Comparison of ENCODE assay signal across 9 cellular contexts in the genomic region with DNA sequence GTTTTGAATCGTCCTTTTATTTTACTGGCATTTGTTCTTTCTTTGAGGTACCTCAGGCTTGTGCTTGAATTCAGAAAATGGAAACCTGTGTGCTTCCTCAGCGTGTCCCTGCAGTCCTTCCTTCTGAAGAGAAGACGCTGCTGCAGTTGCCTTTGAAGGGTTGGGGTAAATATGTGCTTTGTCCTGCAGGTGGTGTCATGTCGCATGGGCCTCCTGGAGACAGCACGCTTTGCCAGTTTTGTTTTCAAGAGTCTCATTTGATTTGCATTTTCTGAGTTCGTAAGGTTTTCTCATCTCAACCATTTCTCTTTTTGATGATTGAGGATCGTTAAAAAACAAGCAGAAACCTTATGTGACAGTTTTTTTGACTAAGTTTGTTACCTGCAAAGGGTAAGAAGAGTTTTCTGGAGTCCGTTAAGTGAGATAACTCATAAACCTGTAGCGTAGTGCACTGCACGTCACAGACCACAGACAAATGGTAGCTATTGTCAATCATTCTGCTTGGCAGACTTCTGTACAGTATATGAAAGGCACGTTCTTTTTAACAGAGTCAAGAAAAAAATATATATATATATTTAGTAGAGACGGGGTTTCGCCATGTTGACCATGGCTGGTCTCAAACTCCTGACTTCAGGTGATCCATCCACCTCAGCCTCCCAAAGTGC. TPM values are rescaled to one million over a fixed set of nuclear protein-coding genes. Genes with fewer than 3 reads are reported as not detected.
A peak's percentile ranks its signal among the peaks of the same experiment; 100 is the strongest.
DNase-seq lines count a peak whose midpoint lies in the region; ATAC-seq, FAIRE-seq and TF ChIP-seq lines count a peak whose summit lies in the region.
"Had no signal": no experiment of that assay in that cellular context is flagged by ENCODE, and none has a peak within 500 bp of the region (broad histone marks: within the 10 kb centered on the region; RNA-seq: fewer than 3 reads in every experiment).

No MANE protein-coding gene starts in this region.

- peak; percentile 17 for DNase-seq in GM03348 (ENCODE audit: low spot score)
- peak; percentile 21 for DNase-seq in H54 (ENCODE audit: insufficient read length, low spot score)
- DNase-seq in SK-N-SH, result no peak
- no peak for DNase-seq in left lobe of liver (ENCODE audit: low spot score)
- no peak for DNase-seq in NCI-H2029 treated with DMSO at 0.1 percent for 48 hours (lab: John Stamatoyannopoulos, UW)
- DNase-seq in neuronal stem cell (ENCODE audit: low spot score), result no peak
- no peak for DNase-seq in foreskin melanocyte

- H2BK5ac ChIP-seq in neuronal stem cell (ENCODE audit: low read length), result no peak overlapping the region

- H3K36me3 ChIP-seq in SK-N-SH (replicated peaks in 1 of 2; ENCODE audit: control insufficient read depth in 1 of 2, insufficient read depth in 2 of 2, low read length in 1 of 2) (peaks cover 6 to 10% of the 10 kb centered on the region in 2 experiments), neuronal stem cell (replicated peaks in 1 of 2; ENCODE audit: control insufficient read depth in 2 of 2, insufficient read depth in 2 of 2, low read length in 2 of 2) (peaks cover 0 to 27% of the 10 kb centered on the region in 2 donors)

- no peaks in the 10 kb centered on the region for H3K9me2 ChIP-seq in SK-N-SH

- CTCF ChIA-PET in SK-N-SH (lab: Yijun Ruan, JAX), result interaction anchor here (1.6 to 2.9 kb wide), 3 partner anchors 39 to 459 kb away, joined by 3 to 13 read pairs (median 5); no protein-coding TSS in a partner anchor

- no peak overlapping the region for H2AK5ac ChIP-seq in neuronal stem cell (ENCODE audit: low read depth, low read length)

- H3K27me3 ChIP-seq in SK-N-SH (ENCODE audit: insufficient read depth) (no peaks in the 10 kb centered on the region), neuronal stem cell (ENCODE audit: control insufficient read depth in 3 of 3, insufficient read depth in 3 of 3, low read depth in 1 of 3, low read length in 3 of 3) (no peaks in the 10 kb centered on the region)

- H3F3A ChIP-seq in SK-N-SH (replicated peaks; ENCODE audit: insufficient read depth), result peaks cover 5% of the 10 kb centered on the region

- no peaks in the 10 kb centered on the region for H3K79me2 ChIP-seq in SK-N-SH (ENCODE audit: insufficient read depth)

- peak; percentile 42 for TF ChIP-seq CTCF in SK-N-SH (IDR thresholded peaks at IDR 0.05)

- H3K23ac ChIP-seq in neuronal stem cell (ENCODE audit: low read depth, low read length, poor library complexity), result no peak overlapping the region

- H3K4me3 ChIP-seq in SK-N-SH (ENCODE audit: low read depth in 2 of 2, low read length in 1 of 2) (no peak overlapping the region), neuronal stem cell (ENCODE audit: low read length in 2 of 2) (no peak overlapping the region)
- H3K4me3 ChIP-seq: skin epidermis had no signal

- no peak overlapping the region for H2BK120ac ChIP-seq in neuronal stem cell (ENCODE audit: low read depth, low read length)

- H3K4me2 ChIP-seq in SK-N-SH (no peak overlapping the region), neuronal stem cell (ENCODE audit: insufficient read depth, low read length, poor library complexity, severe bottlenecking) (no peak overlapping the region)

- H4K20me1 ChIP-seq in SK-N-SH (ENCODE audit: insufficient read depth), result no peaks in the 10 kb centered on the region

- ATAC-seq in left lobe of liver, result peak; percentile 41
- no peak for ATAC-seq in HG02885 (IDR thresholded peaks at IDR 0.05; ENCODE audit: poor library complexity, unreplicated experiment)

- H3K9me3 ChIP-seq in SK-N-SH (no peaks in the 10 kb centered on the region), neuronal stem cell (replicated peaks in 1 of 2; ENCODE audit: control insufficient read depth in 2 of 2, insufficient read depth in 1 of 2, low read depth in 1 of 2, low read length in 2 of 2) (no peaks in the 10 kb centered on the region)

- H3K4me1 ChIP-seq in SK-N-SH (ENCODE audit: control insufficient read depth in 1 of 2, insufficient read depth in 2 of 2, low read depth in 1 of 2, low read length in 1 of 2), result no peaks in the 10 kb centered on the region
- no peaks in the 10 kb centered on the region for H3K4me1 ChIP-seq in neuronal stem cell (ENCODE audit: control insufficient read depth in 2 of 2, insufficient read depth in 1 of 2, low read depth in 1 of 2, low read length in 2 of 2)

- no peak for FAIRE-seq in H54 (lab: Jason Lieb, UNC)

- no peak overlapping the region for H3K9ac ChIP-seq in SK-N-SH
- no peak overlapping the region for H3K9ac ChIP-seq in neuronal stem cell (ENCODE audit: low read depth, low read length, poor library complexity)

- no peak overlapping the region for H3K4ac ChIP-seq in neuronal stem cell (ENCODE audit: low read length)

- H3K27ac ChIP-seq in SK-N-SH (ENCODE audit: low read depth in 2 of 2, low read length in 1 of 2), result no peak overlapping the region
- H3K27ac ChIP-seq in neuronal stem cell (replicated peaks; ENCODE audit: low read length), result no peak overlapping the region
- H3K27ac ChIP-seq: skin epidermis had no signal

- 97% methylated on average over 13 of the region's 13 CpGs for WGBS in SK-N-SH (ENCODE audit: low lambda C conversion rate)
- WGBS in neuronal stem cell (ENCODE audit: extremely low coverage in 2 of 2, insufficient read length in 2 of 2, insufficient replicate concordance in 1 of 2), 2 donors, result no CpG with 5 or more reads among the region's 13 CpGs

- no peak for TF ChIP-seq POLR2A in H54 (IDR thresholded peaks at IDR 0.05; ENCODE audit: low read depth, low read length)

- H2BK12ac ChIP-seq in neuronal stem cell (ENCODE audit: low read length), result no peak overlapping the region

- H2AFZ ChIP-seq in SK-N-SH (ENCODE audit: low read depth) (no peak overlapping the region), neuronal stem cell (ENCODE audit: low read length) (no peak overlapping the region)

- POLR2A ChIA-PET in SK-N-SH (lab: Yijun Ruan, JAX), result no interaction called here

- H4K8ac ChIP-seq in neuronal stem cell (ENCODE audit: low read depth, low read length), result no peak overlapping the region

- no peak overlapping the region for H2BK15ac ChIP-seq in neuronal stem cell (ENCODE audit: low read length)

- no peak overlapping the region for H4K91ac ChIP-seq in neuronal stem cell (ENCODE audit: low read depth, low read length, poor library complexity)

- no peaks in the 10 kb centered on the region for H3K79me1 ChIP-seq in neuronal stem cell (ENCODE audit: low read depth, low read length)

- TF ChIP-seq EP300 in SK-N-SH (IDR thresholded peaks at IDR 0.05; ENCODE audit: borderline replicate concordance in 1 of 2, low read depth in 1 of 2, low read length in 1 of 2), result no peak

- no peak overlapping the region for H3K14ac ChIP-seq in neuronal stem cell (ENCODE audit: low read length)

- no peak overlapping the region for H3K18ac ChIP-seq in neuronal stem cell (ENCODE audit: low read length)

- peak; percentile 31 for TF ChIP-seq RAD21 in SK-N-SH (IDR thresholded peaks at IDR 0.05; ENCODE audit: low read length)

TF ChIP-seq in SK-N-SH, 30 proteins besides CTCF, POLR2A, EP300 and RAD21:
- no peak for TF ChIP-seq TAF1 (IDR thresholded peaks at IDR 0.05; ENCODE audit: borderline replicate concordance, low read depth, low read length)
- TF ChIP-seq, protein P1, sequence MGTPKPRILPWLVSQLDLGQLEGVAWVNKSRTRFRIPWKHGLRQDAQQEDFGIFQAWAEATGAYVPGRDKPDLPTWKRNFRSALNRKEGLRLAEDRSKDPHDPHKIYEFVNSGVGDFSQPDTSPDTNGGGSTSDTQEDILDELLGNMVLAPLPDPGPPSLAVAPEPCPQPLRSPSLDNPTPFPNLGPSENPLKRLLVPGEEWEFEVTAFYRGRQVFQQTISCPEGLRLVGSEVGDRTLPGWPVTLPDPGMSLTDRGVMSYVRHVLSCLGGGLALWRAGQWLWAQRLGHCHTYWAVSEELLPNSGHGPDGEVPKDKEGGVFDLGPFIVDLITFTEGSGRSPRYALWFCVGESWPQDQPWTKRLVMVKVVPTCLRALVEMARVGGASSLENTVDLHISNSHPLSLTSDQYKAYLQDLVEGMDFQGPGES (IDR thresholded peaks at IDR 0.05; ENCODE audit: low read depth, low read length), result no peak
- TF ChIP-seq, protein P2, sequence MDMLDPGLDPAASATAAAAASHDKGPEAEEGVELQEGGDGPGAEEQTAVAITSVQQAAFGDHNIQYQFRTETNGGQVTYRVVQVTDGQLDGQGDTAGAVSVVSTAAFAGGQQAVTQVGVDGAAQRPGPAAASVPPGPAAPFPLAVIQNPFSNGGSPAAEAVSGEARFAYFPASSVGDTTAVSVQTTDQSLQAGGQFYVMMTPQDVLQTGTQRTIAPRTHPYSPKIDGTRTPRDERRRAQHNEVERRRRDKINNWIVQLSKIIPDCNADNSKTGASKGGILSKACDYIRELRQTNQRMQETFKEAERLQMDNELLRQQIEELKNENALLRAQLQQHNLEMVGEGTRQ (IDR thresholded peaks at IDR 0.05; ENCODE audit: borderline replicate concordance, low read depth, low read length), result no peak
- no peak for TF ChIP-seq TEAD4 (IDR thresholded peaks at IDR 0.05; ENCODE audit: borderline replicate concordance, insufficient read depth)
- no peak for TF ChIP-seq FOSL2 (IDR thresholded peaks at IDR 0.05; ENCODE audit: borderline replicate concordance, low read depth)
- TF ChIP-seq, protein P3, sequence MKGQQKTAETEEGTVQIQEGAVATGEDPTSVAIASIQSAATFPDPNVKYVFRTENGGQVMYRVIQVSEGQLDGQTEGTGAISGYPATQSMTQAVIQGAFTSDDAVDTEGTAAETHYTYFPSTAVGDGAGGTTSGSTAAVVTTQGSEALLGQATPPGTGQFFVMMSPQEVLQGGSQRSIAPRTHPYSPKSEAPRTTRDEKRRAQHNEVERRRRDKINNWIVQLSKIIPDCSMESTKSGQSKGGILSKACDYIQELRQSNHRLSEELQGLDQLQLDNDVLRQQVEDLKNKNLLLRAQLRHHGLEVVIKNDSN (IDR thresholded peaks at IDR 0.05; ENCODE audit: borderline replicate concordance, low read depth), result no peak
- TF ChIP-seq NRF1 (IDR thresholded peaks at IDR 0.05; ENCODE audit: low read depth, low read length), result no peak
- TF ChIP-seq NFIC (IDR thresholded peaks at IDR 0.05; ENCODE audit: borderline replicate concordance), result no peak

RNA-seq across cellular contexts. Expression of a gene that starts 57.0 kb away (rescaled TPM):
- 139 and 141 TPM in 2 replicates for polyA plus RNA-seq in SK-N-SH (2012; rRNA removed)
- polyA plus RNA-seq in SK-N-SH (2012; cell fraction: cytosol; rRNA removed), result 163 and 170 TPM in 2 replicates
- 69.6 and 97.8 TPM in 2 replicates for polyA plus RNA-seq in SK-N-SH (2012; cell fraction: nucleus; rRNA removed)
- total RNA-seq in left lobe of liver, result 23.9 TPM
- 121 TPM for polyA plus RNA-seq in neuronal stem cell (2013, experiment 1 of 2)
- 123 TPM for polyA plus RNA-seq in neuronal stem cell (2013, experiment 2 of 2)

RNA-seq across cellular contexts. Expression of a gene that starts 57.3 kb away (rescaled TPM):
- polyA plus RNA-seq in SK-N-SH (2012; rRNA removed), result 61.2 and 70.7 TPM in 2 replicates
- 69.4 and 69.8 TPM in 2 replicates for polyA plus RNA-seq in SK-N-SH (2012; cell fraction: cytosol; rRNA removed)
- polyA plus RNA-seq in SK-N-SH (2012; cell fraction: nucleus; rRNA removed), result 33.2 and 62.5 TPM in 2 replicates
- total RNA-seq in left lobe of liver, result 57.9 TPM
- polyA plus RNA-seq in neuronal stem cell (2013, experiment 1 of 2), result 54.4 TPM
- polyA plus RNA-seq in neuronal stem cell (2013, experiment 2 of 2), result 59.3 TPM

Comparison
In these comparisons a context has a peak if more than half of its experiments do, and no peak if none do; other contexts are left out.
1. DNase-seq: peak in GM03348 (single experiment) and H54 (single experiment); none in SK-N-SH (single experiment), left lobe of liver (single experiment), NCI-H2029 treated with DMSO at 0.1 percent for 48 hours (single experiment), neuronal stem cell (single experiment) and foreskin melanocyte (single experiment).